ENCODE assay signal across 19 cellular contexts in the genomic region with DNA sequence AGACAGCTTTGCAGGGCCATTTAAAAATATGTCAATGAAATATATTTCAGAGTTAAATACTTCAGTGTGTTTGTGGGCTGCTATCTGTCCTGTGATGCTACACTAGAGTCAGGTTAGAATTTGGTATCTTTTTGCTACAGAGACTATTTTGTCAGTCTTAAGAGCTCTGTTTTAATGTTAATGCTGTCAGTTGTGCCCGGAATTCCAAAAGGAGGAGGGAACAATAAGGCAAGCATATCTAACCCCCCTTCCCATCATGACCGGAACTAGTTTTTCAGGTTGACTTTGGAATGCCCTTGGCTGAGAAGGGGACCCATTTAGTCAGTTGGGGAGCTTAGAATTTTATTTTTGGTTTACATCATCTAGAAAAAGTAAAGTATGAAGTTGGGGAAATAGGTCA. TPM values are rescaled to one million over a fixed set of nuclear protein-coding genes. Genes with fewer than 3 reads are reported as not detected.
A peak's percentile ranks its signal among the peaks of the same experiment; 100 is the strongest.
DNase-seq lines count a peak whose midpoint lies in the region; ATAC-seq, FAIRE-seq and TF ChIP-seq lines count a peak whose summit lies in the region.
"Had no signal": no experiment of that assay in that cellular context is flagged by ENCODE, and none has a peak within 500 bp of the region (broad histone marks: within the 10 kb centered on the region; RNA-seq: fewer than 3 reads in every experiment).

No MANE protein-coding gene starts in this region.

- H3K79me1 ChIP-seq in H1 (ENCODE audit: low read depth, low read length): no peaks in the 10 kb centered on the region

- 27% methylated on average over 2 of the region's 2 CpGs; no CpG with 5 or more reads in 1 of the 2 experiments for WGBS in H1 (ENCODE audit: extremely low coverage in 1 of 2, insufficient coverage in 1 of 2, insufficient read length in 1 of 2, insufficient replicate concordance in 2 of 2, low coverage in 1 of 2, low lambda C conversion rate in 2 of 2, missing lambda C conversion rate in 1 of 2), 2 experiments
- WGBS in pancreas, 2 donors: 9 to 16% methylated on average over 2 of the region's 2 CpGs
- 88% methylated on average over 2 of the region's 2 CpGs for WGBS in SK-N-SH (ENCODE audit: low lambda C conversion rate)

- H2BK5ac ChIP-seq in H1 (ENCODE audit: low read depth, low read length): peak overlapping the region; percentile 90; the same call in 1 of the 2 replicates

- peaks cover 25% of the 10 kb centered on the region for H3K4me1 ChIP-seq in GM23338 (ENCODE audit: insufficient read depth)
- peaks cover 6 to 26% (median 13%) of the 10 kb centered on the region in 4 experiments for H3K4me1 ChIP-seq in H1 (replicated peaks in 1 of 4; ENCODE audit: control insufficient read depth in 3 of 4, insufficient read depth in 4 of 4, low read length in 3 of 4)
- H3K4me1 ChIP-seq in pancreas: peaks cover 24 to 39% (median 29%) of the 10 kb centered on the region in 3 donors
- H3K4me1 ChIP-seq in SK-N-SH (ENCODE audit: control insufficient read depth in 1 of 2, insufficient read depth in 2 of 2, low read depth in 1 of 2, low read length in 1 of 2): peaks cover 0 to 16% of the 10 kb centered on the region in 2 experiments; a peak in 3 of 4 replicates
- H3K4me1 ChIP-seq: SJCRH30 had no signal

- peak overlapping the region; percentile 34; the same call in 1 of the 2 replicates for H3K18ac ChIP-seq in H1 (ENCODE audit: extremely low read depth, low read length)

- H3K9ac ChIP-seq in H1 (replicated peaks in 1 of 4; ENCODE audit: extremely low read depth in 1 of 4, low read depth in 3 of 4, low read length in 3 of 4) (no peak overlapping the region), SK-N-SH (no peak overlapping the region)

- H3K4me3 ChIP-seq in GM23338 (no peak overlapping the region), H1 (ENCODE audit: extremely low read depth in 1 of 4, insufficient read depth in 2 of 4, low read depth in 3 of 4, low read length in 4 of 4) (peak overlapping the region in 1 of 4 experiments; percentile 28; a peak in 1 of 8 replicates), pancreas (no peak overlapping the region), SK-N-SH (ENCODE audit: low read depth in 2 of 2, low read length in 1 of 2) (no peak overlapping the region)
- H3K4me3 ChIP-seq: SJCRH30 had no signal

- H3K4me2 ChIP-seq in GM23338 (peak overlapping the region; percentile 19), H1 (ENCODE audit: insufficient read depth in 1 of 2, low read depth in 2 of 2, low read length in 2 of 2) (peak overlapping the region; percentile 35 to 48), SK-N-SH (no peak overlapping the region)

- TF ChIP-seq POLR2A in H1 (IDR thresholded peaks at IDR 0.05; ENCODE audit: control extremely low read depth in 1 of 2, low read depth in 2 of 2, low read length in 2 of 2): no peak

- ATAC-seq in GM23338: peak; percentile 71
- peak in 3 of 4 donors; percentile 20 to 26 (median 24) for ATAC-seq in pancreas
- no peak for ATAC-seq in HG03280 (IDR thresholded peaks at IDR 0.05; ENCODE audit: unreplicated experiment)
- ATAC-seq: PC-3 had no signal

- peaks cover 42% of the 10 kb centered on the region for H3K4me1 Mint-ChIP-seq in GM23338

- no peaks in the 10 kb centered on the region for H3K27me3 ChIP-seq in GM23338 (ENCODE audit: insufficient read depth)
- no peaks in the 10 kb centered on the region for H3K27me3 ChIP-seq in H1 (replicated peaks in 1 of 4; ENCODE audit: control insufficient read depth in 3 of 4, extremely low read depth in 1 of 4, insufficient read depth in 3 of 4, low read length in 3 of 4)
- no peaks in the 10 kb centered on the region for H3K27me3 ChIP-seq in pancreas
- no peaks in the 10 kb centered on the region for H3K27me3 ChIP-seq in SK-N-SH (ENCODE audit: insufficient read depth)
- H3K27me3 ChIP-seq: SJCRH30 had no signal

- H4K91ac ChIP-seq in H1 (replicated peaks; ENCODE audit: insufficient read length, low read length): no peak overlapping the region

- no peak for TF ChIP-seq EP300 in H1 (IDR thresholded peaks at IDR 0.05; ENCODE audit: borderline replicate concordance in 1 of 2, low read depth in 2 of 2, low read length in 2 of 2)
- no peak for TF ChIP-seq EP300 in SK-N-SH (IDR thresholded peaks at IDR 0.05; ENCODE audit: borderline replicate concordance in 1 of 2, low read depth in 1 of 2, low read length in 1 of 2)

- no peak overlapping the region for H2AK5ac ChIP-seq in H1 (ENCODE audit: low read depth, low read length)

- no peaks in the 10 kb centered on the region for H4K20me1 ChIP-seq in GM23338 (replicated peaks; ENCODE audit: insufficient read depth)
- H4K20me1 ChIP-seq in H1 (replicated peaks in 1 of 2; ENCODE audit: control insufficient read depth in 1 of 2, insufficient read depth in 2 of 2, low read length in 2 of 2): no peaks in the 10 kb centered on the region
- no peaks in the 10 kb centered on the region for H4K20me1 ChIP-seq in SK-N-SH (ENCODE audit: insufficient read depth)

- H3K9me2 ChIP-seq in GM23338 (ENCODE audit: insufficient read depth): no peaks in the 10 kb centered on the region; the same call in 1 of the 2 replicates
- H3K9me2 ChIP-seq in SK-N-SH: no peaks in the 10 kb centered on the region

- H3K27ac ChIP-seq in GM23338 (ENCODE audit: low read depth): peak overlapping the region; percentile 87
- H3K27ac ChIP-seq in H1 (ENCODE audit: low read depth, low read length): peak overlapping the region; percentile 37; the same call in 1 of the 2 replicates
- peak overlapping the region in 3 of 4 donors; percentile 15 to 75 (median 71) for H3K27ac ChIP-seq in pancreas
- no peak overlapping the region for H3K27ac ChIP-seq in SK-N-SH (ENCODE audit: low read depth in 2 of 2, low read length in 1 of 2)
- H3K27ac ChIP-seq: SJCRH30 had no signal

- H3F3A ChIP-seq in GM23338 (replicated peaks; ENCODE audit: low read depth) (no peaks in the 10 kb centered on the region), SK-N-SH (replicated peaks; ENCODE audit: insufficient read depth) (peaks cover 13% of the 10 kb centered on the region)

- H3K9me3 Mint-ChIP-seq in GM23338: peaks cover 11% of the 10 kb centered on the region; the same call in 2 of the 3 replicates

- H4K5ac ChIP-seq in H1 (ENCODE audit: insufficient read length, low read depth, low read length): no peak overlapping the region

- CTCF ChIA-PET in H1 (lab: Charles Lee; ENCODE audit: partially characterized antibody) (interaction anchor here (1.2 to 3.3 kb wide), 6 partner anchors 10 to 103 kb away, joined by 3 to 13 read pairs (median 8); no protein-coding TSS in a partner anchor), SK-N-SH (lab: Yijun Ruan, JAX) (interaction anchor here (1.0 to 3.3 kb wide), 4 partner anchors 10 to 68 kb away, joined by 3 to 20 read pairs (median 8); no protein-coding TSS in a partner anchor)

- no peaks in the 10 kb centered on the region for H3K36me3 ChIP-seq in GM23338 (ENCODE audit: insufficient read depth)
- H3K36me3 ChIP-seq in H1 (ENCODE audit: control insufficient read depth in 2 of 4, insufficient read depth in 4 of 4, low read length in 3 of 4): no peaks in the 10 kb centered on the region
- no peaks in the 10 kb centered on the region for H3K36me3 ChIP-seq in pancreas
- no peaks in the 10 kb centered on the region for H3K36me3 ChIP-seq in SK-N-SH (replicated peaks in 1 of 2; ENCODE audit: control insufficient read depth in 1 of 2, insufficient read depth in 2 of 2, low read length in 1 of 2)
- H3K36me3 ChIP-seq: SJCRH30 had no signal

- DNase-seq in GM23338 (ENCODE audit: low spot score) (peak; percentile 78), H1 (ENCODE audit: low read depth in 1 of 2, low spot score in 2 of 2) (no peak), iPS-NIHi11 (ENCODE audit: low spot score) (peak; percentile 44), pancreas (no peak), SK-N-SH (no peak), NCI-H1048 (lab: John Stamatoyannopoulos, UW) (no peak), GM19240 (ENCODE audit: insufficient read length, low spot score) (no peak)
- DNase-seq: C1 segment of cervical spinal cord, NCI-H1436 treated with DMSO at 0.1 percent for 48 hours, NCI-H2029 treated with DMSO at 0.1 percent for 48 hours, NCI-H2171 treated with DMSO at 0.1 percent for 48 hours, NCI-H446 treated with DMSO at 0.1 percent for 48 hours, NCI-H774, PC-3, SJCRH30 had no signal

- no peak overlapping the region for H3K56ac ChIP-seq in H1 (replicated peaks; ENCODE audit: insufficient read length, low read depth, low read length)

- H3K79me2 ChIP-seq in GM23338 (replicated peaks; ENCODE audit: insufficient read depth) (no peaks in the 10 kb centered on the region), H1 (ENCODE audit: control insufficient read depth in 1 of 2, insufficient read depth in 2 of 2, low read length in 2 of 2) (no peaks in the 10 kb centered on the region), SK-N-SH (ENCODE audit: insufficient read depth) (no peaks in the 10 kb centered on the region)

- no peak overlapping the region for H3K4ac ChIP-seq in H1 (replicated peaks; ENCODE audit: insufficient read length, low read depth, low read length)

- FAIRE-seq in H1 (lab: Jason Lieb, UNC): peak; percentile 87
- no peak for FAIRE-seq in pancreas (lab: Jason Lieb, UNC)
- FAIRE-seq: A204.1, GM12892, H54 had no signal

- intact Hi-C loops in pancreas (cut with DNase I): no loop called here

- peaks cover 9% of the 10 kb centered on the region for H3K36me3 Mint-ChIP-seq in GM23338 (ENCODE audit: low read depth)

- H3K27ac Mint-ChIP-seq in GM23338: peak overlapping the region; percentile 90

- H3K9me3 ChIP-seq in H1 (ENCODE audit: insufficient read depth in 2 of 2, low read depth in 1 of 2, low read length in 1 of 2): no peaks in the 10 kb centered on the region
- H3K9me3 ChIP-seq in pancreas: no peaks in the 10 kb centered on the region
- H3K9me3 ChIP-seq in SK-N-SH: no peaks in the 10 kb centered on the region
- H3K9me3 ChIP-seq: SJCRH30 had no signal

- H4K8ac ChIP-seq in H1 (ENCODE audit: extremely low read depth, insufficient read depth, low read length): no peak overlapping the region

- no peak for TF ChIP-seq RAD21 in H1 (IDR thresholded peaks at IDR 0.05 in 1 of 2, conservative IDR thresholded peaks at IDR 0.05 in 1 of 2; ENCODE audit: low read depth in 2 of 2, low read length in 2 of 2)
- no peak for TF ChIP-seq RAD21 in SK-N-SH (IDR thresholded peaks at IDR 0.05; ENCODE audit: low read length)

- peak overlapping the region; percentile 16; the same call in 1 of the 3 replicates for H3K4me3 Mint-ChIP-seq in GM23338

- no peak overlapping the region for H2BK12ac ChIP-seq in H1 (ENCODE audit: low read depth, low read length)

- H3K23ac ChIP-seq in H1 (ENCODE audit: insufficient read length): no peak overlapping the region

- TF ChIP-seq CTCF in GM23338 (conservative IDR thresholded peaks at IDR 0.05; ENCODE audit: low read depth in 2 of 2): no peak
- TF ChIP-seq CTCF in H1 (IDR thresholded peaks at IDR 0.05; ENCODE audit: control extremely low read depth in 1 of 3, insufficient read depth in 1 of 3, low read depth in 1 of 3, low read length in 3 of 3): no peak
- no peak for TF ChIP-seq CTCF in pancreas (IDR thresholded peaks at IDR 0.05)
- TF ChIP-seq CTCF in SK-N-SH (IDR thresholded peaks at IDR 0.05): no peak

- no peak overlapping the region for H2BK120ac ChIP-seq in H1 (replicated peaks; ENCODE audit: low read depth, low read length)

- no peak overlapping the region for H2AFZ ChIP-seq in GM23338
- no peak overlapping the region for H2AFZ ChIP-seq in H1 (ENCODE audit: low read length)
- no peak overlapping the region for H2AFZ ChIP-seq in SK-N-SH (ENCODE audit: low read depth)

- peaks cover 3% of the 10 kb centered on the region for H3K27me3 Mint-ChIP-seq in GM23338 (ENCODE audit: insufficient read depth, low read depth, poor library complexity)

- POLR2A ChIA-PET in H1 (lab: Charles Lee; ENCODE audit: partially characterized antibody): interaction anchor here (0.9 to 2.6 kb wide), 9 partner anchors 9 to 89 kb away, joined by 3 to 11 read pairs (median 5); a partner anchor contains a TSS
- POLR2A ChIA-PET in SK-N-SH (lab: Yijun Ruan, JAX): no interaction called here

- H2BK20ac ChIP-seq in H1 (ENCODE audit: low read length): no peak overlapping the region

- H2BK15ac ChIP-seq in H1 (ENCODE audit: low read length): no peak overlapping the region

- H3K14ac ChIP-seq in H1 (ENCODE audit: insufficient read length): no peak overlapping the region

- H3K23me2 ChIP-seq in H1 (ENCODE audit: low read depth, low read length): no peaks in the 10 kb centered on the region; the same call in 1 of the 2 replicates

RNA-seq across cellular contexts. Expression of a gene that starts 34.9 kb away (rescaled TPM):
- total RNA-seq in GM23338 (2014; rRNA removed; shearing (Covaris generic)): 43.3 and 43.6 TPM in 2 replicates
- polyA plus RNA-seq in GM23338 (2016; fragmentation: Nextera tagmentation; extraction: Ambion mirVana) (62.8 and 66.5 TPM in 2 replicates), H1 (2011; rRNA removed) (41.3 and 47.5 TPM in 2 replicates), pancreas (10 to 100 TPM; 12.4 to 26.5 TPM), SK-N-SH (2012; rRNA removed) (36.2 and 40.5 TPM in 2 replicates)
- 42.0 TPM in 2 replicates for total RNA-seq in H1 (2021; fragmentation: NEBNext Ultra II Directional; extraction: Animal tissue kit (Norgen Biotek cat#: 25700))
- polyA plus RNA-seq in H1 (2011; cell fraction: cytosol; rRNA removed): 50.1 TPM
- polyA plus RNA-seq in H1 (2011; cell fraction: nucleus; rRNA removed): 59.7 TPM
- polyA plus RNA-seq in H1 (2012, experiment 1 of 2): 49.1 to 53.2 TPM (median 52.4 TPM) in 4 replicates
- polyA plus RNA-seq in H1 (2012, experiment 2 of 2): 15.0 TPM
- 14.5 TPM for polyA plus RNA-seq in H1 (2013, experiment 1 of 2)
- polyA plus RNA-seq in H1 (2013, experiment 2 of 2): 14.1 TPM
- polyA minus RNA-seq in H1 (2011; rRNA and poly(A)+ RNA removed): 25.4 and 26.3 TPM in 2 replicates
- 19.2 TPM for polyA minus RNA-seq in H1 (2011; cell fraction: cytosol; rRNA and poly(A)+ RNA removed)
- polyA minus RNA-seq in H1 (2011; cell fraction: nucleus; rRNA and poly(A)+ RNA removed): 21.9 TPM
- total RNA-seq in pancreas: 10 to 100 TPM; 12.6 to 16.7 (median 13.5) TPM
- 35.0 and 37.8 TPM in 2 replicates for polyA plus RNA-seq in SK-N-SH (2012; cell fraction: cytosol; rRNA removed)
- 54.9 and 60.3 TPM in 2 replicates for polyA plus RNA-seq in SK-N-SH (2012; cell fraction: nucleus; rRNA removed)

Comparison
In these comparisons a context has a peak if more than half of its experiments do, and no peak if none do; other contexts are left out.
1. DNase-seq: peak in GM23338 (single experiment) and iPS-NIHi11 (single experiment); none in H1 (0 of 2), pancreas (0 of 6), SK-N-SH (single experiment), NCI-H1048 (single experiment) and GM19240 (single experiment).
2. H3K27ac ChIP-seq: peak in GM23338 (single experiment), H1 (single experiment) and pancreas (3 of 4); none in SK-N-SH (0 of 2).